In genomic region chr15:37037256-37037655, GRCh38 we compare ENCODE assay signal across 19 cellular contexts.
"Had no signal": no experiment of that assay in that cellular context is flagged by ENCODE, and none has a peak within 500 bp of the region (broad histone marks: within the 10 kb centered on the region; RNA-seq: fewer than 3 reads in every experiment).

No MANE protein-coding gene starts in this region.

- ATAC-seq: activated CD4-positive, CD25-positive, alpha-beta regulatory T cell treated with anti-CD3 and anti-CD28 coated beads, Interleukin-2, amount 50 U/mL, for 24 hours; activated CD8-positive, alpha-beta T cell treated with anti-CD3 and anti-CD28 coated beads for 36 hours; activated T-cell treated with anti-CD3 and anti-CD28 coated beads, Interleukin-2, amount 50 U/mL, for 72 hours; PC-3 had no signal

- DNase-seq: activated CD4-positive, alpha-beta T cell treated with anti-CD3 and anti-CD28 coated beads for 4 hours; activated CD8-positive, alpha-beta memory T cell treated with anti-CD3 and anti-CD28 coated beads, Interleukin-2, amount 50 U/mL, for 4 hours; activated CD8-positive, alpha-beta T cell treated with anti-CD3 and anti-CD28 coated beads for 36 hours; activated gamma-delta T cell treated with Interleukin-2 at 50 U/mL for 16 hours; activated naive CD4-positive, alpha-beta T cell treated with anti-CD3 and anti-CD28 coated beads, Interleukin-2, amount 10 ng/mL, durations not matched to agents 7 days and 5 days; activated naive CD8-positive, alpha-beta T cell treated with anti-CD3 and anti-CD28 coated beads for 36 hours; activated T-cell treated with anti-CD3 and anti-CD28 coated beads, Interleukin-2, amount 50 U/mL, for 72 hours; central memory CD4-positive, alpha-beta T cell; KBM-7; NCI-H1092; NCI-H1930; NCI-H2171 treated with DMSO at 0.1 percent for 48 hours; NCI-H345; NCI-H510A; NCI-H82; PC-3; SIG-M5; T-helper 1 cell had no signal
